In the genomic region with DNA sequence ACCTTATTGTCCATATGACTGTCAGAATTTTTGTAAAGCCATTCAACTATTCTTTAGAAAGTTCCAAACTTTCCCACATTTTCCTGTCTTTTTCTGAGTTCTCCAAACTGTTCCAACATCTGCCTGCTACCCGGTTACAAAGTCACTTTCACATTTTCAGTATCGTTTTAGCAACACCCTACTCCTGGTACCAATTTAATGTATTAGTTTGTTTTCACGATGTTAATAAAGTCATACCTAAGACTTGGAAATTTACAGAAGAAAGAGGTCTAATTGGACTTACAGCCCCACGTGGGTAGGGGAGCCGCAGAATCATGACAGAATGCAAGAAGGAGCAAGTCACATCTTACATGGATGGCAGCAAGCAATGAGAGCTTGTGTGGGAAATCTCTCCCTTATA, we compare ENCODE assay signal across 35 cellular contexts.
DNase-seq lines count a peak whose midpoint lies in the region; ATAC-seq, FAIRE-seq and TF ChIP-seq lines count a peak whose summit lies in the region.
"Had no signal": no experiment of that assay in that cellular context is flagged by ENCODE, and none has a peak within 500 bp of the region (broad histone marks: within the 10 kb centered on the region; RNA-seq: fewer than 3 reads in every experiment).

No MANE protein-coding gene starts in this region.

- no peak for TF ChIP-seq EP300 in K562 (IDR thresholded peaks at IDR 0.05; ENCODE audit: low read length)

- H3K9me3 ChIP-seq in HEK293 (ENCODE audit: control insufficient read depth, insufficient read depth, low read depth, low read length): no peaks in the 10 kb centered on the region
- H3K9me3 ChIP-seq in K562 (replicated peaks; ENCODE audit: control insufficient read depth, insufficient read depth, low read depth, low read length): no peaks in the 10 kb centered on the region
- peaks cover 47% of the 10 kb centered on the region for H3K9me3 ChIP-seq in endodermal cell (ENCODE audit: control insufficient read depth, low read length)
- H3K9me3 ChIP-seq in smooth muscle cell (replicated peaks; ENCODE audit: low read depth): peaks cover 10% of the 10 kb centered on the region
- H3K9me3 ChIP-seq: A549, Caco-2 had no signal

- H3K27me3 ChIP-seq in K562 (ENCODE audit: control insufficient read depth in 2 of 2, insufficient read depth in 2 of 2, low read length in 2 of 2) (no peaks in the 10 kb centered on the region), endodermal cell (ENCODE audit: control insufficient read depth, insufficient read depth, low read length, poor library complexity, severe bottlenecking) (no peaks in the 10 kb centered on the region), smooth muscle cell (ENCODE audit: low read depth) (no peaks in the 10 kb centered on the region)
- H3K27me3 ChIP-seq: BE2C; BLaER1; BLaER1 treated with 17β-estradiol and CSF1 and Interleukin-3, amounts not matched to agents 10 nM and 100 nM had no signal

- peaks cover 50% of the 10 kb centered on the region for H3K9me3 Mint-ChIP-seq in endodermal cell

- ATAC-seq in K562 (no peak), HG02981 (IDR thresholded peaks at IDR 0.05; ENCODE audit: unreplicated experiment) (no peak)
- ATAC-seq: A549; CD8-positive, alpha-beta T cell had no signal

- in situ Hi-C loops in K562 (cut with MboI): no loop called here

- no peak overlapping the region for H3K4me3 Mint-ChIP-seq in endodermal cell
- H3K4me3 Mint-ChIP-seq: B cell; CD14-positive monocyte; CD4-positive, alpha-beta memory T cell; CD4-positive, alpha-beta T cell; CD4-positive, CD25-positive, alpha-beta regulatory T cell; CD8-positive, alpha-beta memory T cell; CD8-positive, alpha-beta T cell had no signal

- no peak for FAIRE-seq in K562 (lab: Jason Lieb, UNC)
- FAIRE-seq: A204.1, A549, D721Med had no signal

- H3K36me3 Mint-ChIP-seq in endodermal cell (ENCODE audit: low read depth): peaks cover 14% of the 10 kb centered on the region
- H3K36me3 Mint-ChIP-seq: CD14-positive monocyte; CD4-positive, CD25-positive, alpha-beta regulatory T cell; CD8-positive, alpha-beta T cell had no signal

- no peak for TF ChIP-seq POLR2A in K562 (conservative IDR thresholded peaks at IDR 0.05)

- 0% methylated on average over 5 of the region's 5 CpGs for WGBS in K562 (ENCODE audit: insufficient coverage, low coverage, missing lambda C conversion rate)
- 92 to 100% methylated on average over 3 to 5 of the region's 5 CpGs for WGBS in endodermal cell (ENCODE audit: insufficient coverage in 1 of 2, insufficient read length in 1 of 2), 2 experiments
- 91% methylated on average over 5 of the region's 5 CpGs for WGBS in smooth muscle cell (ENCODE audit: low lambda C conversion rate)

- H3K4me2 ChIP-seq in K562 (ENCODE audit: insufficient read depth, low read length) (no peak overlapping the region), smooth muscle cell (no peak overlapping the region)
- H3K4me2 ChIP-seq: A549; BLaER1; BLaER1 treated with 17β-estradiol and CSF1 and Interleukin-3, amounts not matched to agents 10 nM and 100 nM had no signal

- BruUV-seq in K562 (replicated peaks; lab: Mats Ljungman, UMichigan): no TSS peak

- TF ChIP-seq CTCF in HEK293 (tag by site-specific recombination; IDR thresholded peaks at IDR 0.05) (no peak), K562 (IDR thresholded peaks at IDR 0.05 in 2 of 3, conservative IDR thresholded peaks at IDR 0.05 in 1 of 3; ENCODE audit: insufficient read depth in 2 of 3, low read depth in 1 of 3, low read length in 3 of 3) (no peak), endodermal cell (conservative IDR thresholded peaks at IDR 0.05) (no peak), smooth muscle cell (IDR thresholded peaks at IDR 0.05; ENCODE audit: borderline replicate concordance, insufficient read depth, poor library complexity, severe bottlenecking) (no peak)

- intact Hi-C loops in K562 (cut with micrococcal nuclease): no loop called here

- H2AFZ ChIP-seq in K562 (ENCODE audit: low read depth, low read length): no peak overlapping the region
- H2AFZ ChIP-seq in smooth muscle cell (ENCODE audit: low read depth): no peak overlapping the region

- H3K27me3 Mint-ChIP-seq in endodermal cell (ENCODE audit: insufficient read depth): no peaks in the 10 kb centered on the region
- H3K27me3 Mint-ChIP-seq: B cell; CD4-positive, alpha-beta memory T cell; CD4-positive, alpha-beta T cell; CD4-positive, CD25-positive, alpha-beta regulatory T cell had no signal

- H3K4me1 Mint-ChIP-seq in endodermal cell: peaks cover 18% of the 10 kb centered on the region
- H3K4me1 Mint-ChIP-seq: B cell; CD14-positive monocyte; CD4-positive, alpha-beta memory T cell; CD4-positive, CD25-positive, alpha-beta regulatory T cell; CD8-positive, alpha-beta memory T cell had no signal

- TF ChIP-seq RAD21 in K562 (CRISPR knock-in tag; conservative IDR thresholded peaks at IDR 0.05 in 1 of 2, IDR thresholded peaks at IDR 0.05 in 1 of 2): no peak

- H3K9ac ChIP-seq in K562 (ENCODE audit: insufficient read depth in 1 of 2, low read depth in 2 of 2, low read length in 2 of 2): no peak overlapping the region
- H3K9ac ChIP-seq in endodermal cell (ENCODE audit: extremely low read depth, low read length, poor library complexity, severe bottlenecking): no peak overlapping the region
- H3K9ac ChIP-seq in smooth muscle cell (ENCODE audit: low read depth): no peak overlapping the region
- H3K9ac ChIP-seq: BLaER1; BLaER1 treated with 17β-estradiol and CSF1 and Interleukin-3, amounts not matched to agents 10 nM and 100 nM had no signal

- H4K20me1 ChIP-seq in K562 (replicated peaks; ENCODE audit: control insufficient read depth, insufficient read depth, low read length): no peaks in the 10 kb centered on the region
- no peaks in the 10 kb centered on the region for H4K20me1 ChIP-seq in smooth muscle cell (ENCODE audit: low read depth)
- H4K20me1 ChIP-seq: BLaER1; BLaER1 treated with 17β-estradiol and CSF1 and Interleukin-3, amounts not matched to agents 10 nM and 100 nM had no signal

- POLR2A ChIA-PET in HEK293 (lab: Yijun Ruan, JAX) (no interaction called here), K562 (lab: Yijun Ruan, JAX) (no interaction called here)

- DNase-seq in K562 (ENCODE audit: extremely low read depth in 1 of 4, low spot score in 3 of 4) (no peak), endodermal cell (no peak), NCI-H446 treated with DMSO at 0.1 percent for 48 hours (lab: John Stamatoyannopoulos, UW) (no peak), smooth muscle cell (lab: John Stamatoyannopoulos, UW; ENCODE audit: unreplicated experiment) (no peak)
- DNase-seq: 8988T; ACHN; AML-193; BE2C; C1 segment of cervical spinal cord; Caco-2; Calu3; CD4-positive, alpha-beta memory T cell; CD4-positive, alpha-beta T cell; CD4-positive, CD25-positive, alpha-beta regulatory T cell; CD8-positive, alpha-beta memory T cell; CD8-positive, alpha-beta T cell; COR-L47; DMS 273 treated with DMSO at 0.1 percent for 48 hours; DMS153; DMS53; DMS79; DMS79 treated with DMSO at 0.1 percent for 48 hours; DND-41; EL had no signal

- H3K27ac ChIP-seq in HEK293 (ENCODE audit: extremely low read depth, low read depth, low read length): no peak overlapping the region
- H3K27ac ChIP-seq in K562 (ENCODE audit: extremely low read depth, low read depth, low read length): no peak overlapping the region
- H3K27ac ChIP-seq in endodermal cell (ENCODE audit: low read depth, low read length): no peak overlapping the region
- H3K27ac ChIP-seq in smooth muscle cell (ENCODE audit: low read depth): no peak overlapping the region
- H3K27ac ChIP-seq: 22Rv1; A549; BLaER1; BLaER1 treated with 17β-estradiol and CSF1 and Interleukin-3, amounts not matched to agents 10 nM and 100 nM; C4-2B had no signal

- H3K4me1 ChIP-seq in HEK293 (ENCODE audit: control insufficient read depth, insufficient read depth, low read length): no peaks in the 10 kb centered on the region
- H3K4me1 ChIP-seq in K562 (replicated peaks in 1 of 2; ENCODE audit: control insufficient read depth in 2 of 2, insufficient read depth in 2 of 2, low read length in 2 of 2): no peaks in the 10 kb centered on the region
- no peaks in the 10 kb centered on the region for H3K4me1 ChIP-seq in endodermal cell (ENCODE audit: control insufficient read depth, insufficient read depth, low read length)
- H3K4me1 ChIP-seq in smooth muscle cell (ENCODE audit: low read depth): no peaks in the 10 kb centered on the region
- H3K4me1 ChIP-seq: A549; BE2C; BLaER1; BLaER1 treated with 17β-estradiol and CSF1 and Interleukin-3, amounts not matched to agents 10 nM and 100 nM; Caco-2 had no signal

- H3K27ac Mint-ChIP-seq in endodermal cell: no peak overlapping the region
- H3K27ac Mint-ChIP-seq: B cell; CD14-positive monocyte; CD4-positive, alpha-beta memory T cell; CD4-positive, alpha-beta T cell; CD4-positive, CD25-positive, alpha-beta regulatory T cell; CD8-positive, alpha-beta memory T cell; CD8-positive, alpha-beta T cell had no signal

- no peaks in the 10 kb centered on the region for H3K9me1 ChIP-seq in K562 (ENCODE audit: control insufficient read depth, insufficient read depth, low read length)

- no peaks in the 10 kb centered on the region for H3K79me2 ChIP-seq in K562 (ENCODE audit: control insufficient read depth, insufficient read depth, low read length)
- no peaks in the 10 kb centered on the region for H3K79me2 ChIP-seq in smooth muscle cell (ENCODE audit: low read depth)

- CTCF ChIA-PET in HEK293 (lab: Yijun Ruan, JAX): no interaction called here
- CTCF ChIA-PET in K562 (lab: Yijun Ruan, JAX; ENCODE audit: low intra/inter-chr PET ratio): no interaction called here

- H3F3A ChIP-seq in smooth muscle cell (ENCODE audit: low read depth): no peaks in the 10 kb centered on the region

- no peaks in the 10 kb centered on the region for H3K36me3 ChIP-seq in HEK293 (ENCODE audit: control insufficient read depth in 2 of 2, insufficient read depth in 1 of 2, low read length in 2 of 2)
- no peaks in the 10 kb centered on the region for H3K36me3 ChIP-seq in K562 (ENCODE audit: control insufficient read depth, insufficient read depth, low read length)
- no peaks in the 10 kb centered on the region for H3K36me3 ChIP-seq in endodermal cell (ENCODE audit: control insufficient read depth, insufficient read depth, low read length)
- H3K36me3 ChIP-seq in smooth muscle cell (ENCODE audit: low read depth): no peaks in the 10 kb centered on the region
- H3K36me3 ChIP-seq: BE2C; BLaER1; BLaER1 treated with 17β-estradiol and CSF1 and Interleukin-3, amounts not matched to agents 10 nM and 100 nM had no signal

- no peak overlapping the region for H3K4me3 ChIP-seq in HEK293 (ENCODE audit: low read depth, low read length)
- no peak overlapping the region for H3K4me3 ChIP-seq in K562
- H3K4me3 ChIP-seq in endodermal cell (ENCODE audit: low read length): peak overlapping the region; percentile 55
- no peak overlapping the region for H3K4me3 ChIP-seq in smooth muscle cell
- H3K4me3 ChIP-seq: A549; BLaER1; BLaER1 treated with 17β-estradiol and CSF1 and Interleukin-3, amounts not matched to agents 10 nM and 100 nM had no signal

TF ChIP-seq in HEK293, 187 proteins besides CTCF, POLR2A, EP300 and RAD21 (continues in another document):
- TF ChIP-seq SETDB1 (IDR thresholded peaks at IDR 0.05; ENCODE audit: insufficient read length, low read length) (peak; percentile 54), ZNF629 (tag by site-specific recombination; IDR thresholded peaks at IDR 0.05) (no peak)
